Comparison of ENCODE assay signal across 13 cellular contexts in the genomic region with DNA sequence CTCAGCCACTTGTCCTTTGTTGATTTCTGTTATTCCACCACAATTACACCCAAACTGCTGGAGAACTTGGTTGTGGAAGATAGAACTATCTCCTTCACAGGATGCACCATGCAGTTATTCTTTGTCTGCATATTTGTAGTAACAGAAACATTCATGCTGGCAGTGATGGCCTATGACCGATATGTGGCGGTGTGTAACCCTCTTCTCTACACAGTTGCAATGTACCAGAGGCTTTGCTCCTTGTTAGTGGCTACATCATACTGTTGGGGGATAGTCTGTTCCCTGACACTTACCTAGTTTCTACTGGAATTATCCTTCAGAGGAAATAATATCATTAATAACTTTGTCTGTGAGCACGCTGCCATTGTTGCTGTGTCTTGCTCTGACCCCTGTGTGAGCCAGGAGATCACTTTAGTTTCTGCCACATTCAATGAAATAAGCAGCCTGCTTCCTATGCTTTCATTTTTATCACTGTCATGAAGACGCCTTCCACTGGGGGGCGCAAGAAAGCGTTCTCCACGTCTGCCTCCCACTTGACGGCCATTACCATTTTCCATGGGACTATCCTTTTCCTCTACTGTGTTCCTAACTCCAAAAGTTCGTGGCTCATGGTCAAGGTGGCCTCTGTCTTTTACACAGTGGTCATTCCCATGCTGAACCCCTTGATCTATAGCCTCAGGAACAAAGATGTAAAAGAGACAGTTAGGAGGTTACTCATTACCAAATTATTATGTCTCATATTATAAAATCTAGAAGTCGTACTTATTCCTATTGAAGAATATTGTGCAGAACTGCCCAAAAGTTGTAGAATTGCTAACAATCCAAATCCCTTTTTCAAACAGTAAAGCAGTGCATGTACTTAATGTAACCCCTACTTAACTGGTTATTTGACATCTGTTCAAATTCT. TPM values are rescaled to one million over a fixed set of nuclear protein-coding genes. Genes with fewer than 3 reads are reported as not detected.
DNase-seq lines count a peak whose midpoint lies in the region; ATAC-seq and TF ChIP-seq lines count a peak whose summit lies in the region.
"Had no signal": no experiment of that assay in that cellular context is flagged by ENCODE, and none has a peak within 500 bp of the region (broad histone marks: within the 10 kb centered on the region; RNA-seq: fewer than 3 reads in every experiment).

No MANE protein-coding gene starts in this region.

- no peak overlapping the region for H3K4me2 ChIP-seq in DND-41 (ENCODE audit: insufficient read depth, low read length)

- H3K4me3 Mint-ChIP-seq in chondrocyte (ENCODE audit: unreplicated experiment) (no peak overlapping the region), CD14-positive monocyte (no peak overlapping the region)
- H3K4me3 Mint-ChIP-seq: activated naive CD8-positive, alpha-beta T cell treated with anti-CD3 and anti-CD28 coated beads, Interleukin-2, amount 10 ng/mL, durations not matched to agents 7 days and 5 days had no signal

- TF ChIP-seq CTCF in DND-41 (IDR thresholded peaks at IDR 0.05; ENCODE audit: borderline replicate concordance, extremely low read depth, low read length, poor library complexity, severe bottlenecking) (peak; percentile 37), LNCaP clone FGC (IDR thresholded peaks at IDR 0.05; ENCODE audit: control insufficient read depth, extremely low read depth, insufficient read depth) (peak; percentile 46), chondrocyte (IDR thresholded peaks at IDR 0.05) (peak; percentile 13), CD14-positive monocyte (IDR thresholded peaks at IDR 0.05) (no peak)

- H3K27me3 ChIP-seq in DND-41 (ENCODE audit: insufficient read depth, low read length, poor library complexity) = no peaks in the 10 kb centered on the region

- no peak overlapping the region for H3K27ac Mint-ChIP-seq in chondrocyte (ENCODE audit: unreplicated experiment)
- no peak overlapping the region for H3K27ac Mint-ChIP-seq in CD14-positive monocyte
- H3K27ac Mint-ChIP-seq: activated naive CD8-positive, alpha-beta T cell treated with anti-CD3 and anti-CD28 coated beads, Interleukin-2, amount 10 ng/mL, durations not matched to agents 7 days and 5 days had no signal

- H3K4me1 Mint-ChIP-seq in chondrocyte (ENCODE audit: low read depth) (no peaks in the 10 kb centered on the region), CD14-positive monocyte (no peaks in the 10 kb centered on the region)
- H3K4me1 Mint-ChIP-seq: activated naive CD8-positive, alpha-beta T cell treated with anti-CD3 and anti-CD28 coated beads, Interleukin-2, amount 10 ng/mL, durations not matched to agents 7 days and 5 days had no signal

- H3K27me3 Mint-ChIP-seq in chondrocyte (ENCODE audit: low read depth) (no peaks in the 10 kb centered on the region), CD14-positive monocyte (ENCODE audit: low read depth in 3 of 3) (no peaks in the 10 kb centered on the region)
- H3K27me3 Mint-ChIP-seq: activated naive CD8-positive, alpha-beta T cell treated with anti-CD3 and anti-CD28 coated beads, Interleukin-2, amount 10 ng/mL, durations not matched to agents 7 days and 5 days had no signal

- DNase-seq in DND-41 = no peak
- DNase-seq in LNCaP clone FGC (ENCODE audit: low read depth) = no peak
- DNase-seq in chondrocyte (ENCODE audit: low spot score) = no peak
- DNase-seq in Ammon's horn (ENCODE audit: low spot score) = no peak
- no peak for DNase-seq in CD14-positive monocyte (ENCODE audit: low spot score)
- no peak for DNase-seq in NCI-H128 (lab: John Stamatoyannopoulos, UW; ENCODE audit: unreplicated experiment)
- DNase-seq in Kasumi-1 (lab: John Stamatoyannopoulos, UW) = no peak
- DNase-seq: activated CD4-positive, CD25-positive, alpha-beta regulatory T cell treated with anti-CD3 and anti-CD28 coated beads, Interleukin-2, amount 50 U/mL, for 72 hours; activated naive CD8-positive, alpha-beta T cell treated with anti-CD3 and anti-CD28 coated beads, Interleukin-2, amount 10 ng/mL, durations not matched to agents 7 days and 5 days; GOT3; stimulated activated CD4-positive, alpha-beta T cell treated with anti-CD3 and anti-CD28 coated beads, Interleukin-1b, Interleukin-23, amount 100 ng/mL, for 48 hours had no signal

- no peaks in the 10 kb centered on the region for H3K36me3 Mint-ChIP-seq in chondrocyte (ENCODE audit: low read depth)
- no peaks in the 10 kb centered on the region for H3K36me3 Mint-ChIP-seq in CD14-positive monocyte
- H3K36me3 Mint-ChIP-seq: activated naive CD8-positive, alpha-beta T cell treated with anti-CD3 and anti-CD28 coated beads, Interleukin-2, amount 10 ng/mL, durations not matched to agents 7 days and 5 days had no signal

- H2AFZ ChIP-seq in DND-41 (ENCODE audit: low read depth, low read length) = no peak overlapping the region

- H3K9ac ChIP-seq in DND-41 (ENCODE audit: low read depth, low read length) = no peak overlapping the region

- no peaks in the 10 kb centered on the region for H3K9me3 ChIP-seq in DND-41 (ENCODE audit: insufficient read depth, low read length, severe bottlenecking)

- ATAC-seq in DND-41 (ENCODE audit: insufficient read depth, low read depth) = no peak
- peak; percentile 84 for ATAC-seq in GM18498 (IDR thresholded peaks at IDR 0.05; ENCODE audit: unreplicated experiment)

- H3K4me3 ChIP-seq in DND-41 (ENCODE audit: low read depth in 1 of 2, low read length in 2 of 2) (no peak overlapping the region), LNCaP clone FGC (ENCODE audit: low read depth, low read length) (no peak overlapping the region)

- H4K20me1 ChIP-seq in DND-41 (ENCODE audit: insufficient read depth, low read length) = no peaks in the 10 kb centered on the region

- no peaks in the 10 kb centered on the region for H3K4me1 ChIP-seq in DND-41 (ENCODE audit: insufficient read depth, low read length)

- H3K9me3 Mint-ChIP-seq in chondrocyte (ENCODE audit: low read depth) (peaks cover 12% of the 10 kb centered on the region), CD14-positive monocyte (peaks cover 0 to 5% (median 2%) of the 10 kb centered on the region in 7 donors)

- H3K36me3 ChIP-seq in DND-41 (ENCODE audit: insufficient read depth, low read length) = no peaks in the 10 kb centered on the region

- no peak overlapping the region for H3K27ac ChIP-seq in DND-41 (ENCODE audit: low read length)

- H3K79me2 ChIP-seq in DND-41 (ENCODE audit: insufficient read depth, low read length) = no peaks in the 10 kb centered on the region

- intact Hi-C loops in CD14-positive monocyte (cut with micrococcal nuclease) = no loop called here

RNA-seq across cellular contexts. Expression of a gene that starts 53.2 kb away (rescaled TPM):
- total RNA-seq in chondrocyte = not detected in 3 replicates
- not detected for polyA plus RNA-seq in CD14-positive monocyte
- total RNA-seq: activated naive CD8-positive, alpha-beta T cell treated with anti-CD3 and anti-CD28 coated beads, Interleukin-2, amount 10 ng/mL, durations not matched to agents 7 days and 5 days; myocyte had no signal

RNA-seq across cellular contexts. Expression of a gene that starts 58.0 kb away (rescaled TPM):
- not detected in 3 replicates for total RNA-seq in chondrocyte
- not detected for polyA plus RNA-seq in CD14-positive monocyte
- total RNA-seq: activated naive CD8-positive, alpha-beta T cell treated with anti-CD3 and anti-CD28 coated beads, Interleukin-2, amount 10 ng/mL, durations not matched to agents 7 days and 5 days; myocyte had no signal
